13 cellular contexts compared by ENCODE assay signal in the genomic region with DNA sequence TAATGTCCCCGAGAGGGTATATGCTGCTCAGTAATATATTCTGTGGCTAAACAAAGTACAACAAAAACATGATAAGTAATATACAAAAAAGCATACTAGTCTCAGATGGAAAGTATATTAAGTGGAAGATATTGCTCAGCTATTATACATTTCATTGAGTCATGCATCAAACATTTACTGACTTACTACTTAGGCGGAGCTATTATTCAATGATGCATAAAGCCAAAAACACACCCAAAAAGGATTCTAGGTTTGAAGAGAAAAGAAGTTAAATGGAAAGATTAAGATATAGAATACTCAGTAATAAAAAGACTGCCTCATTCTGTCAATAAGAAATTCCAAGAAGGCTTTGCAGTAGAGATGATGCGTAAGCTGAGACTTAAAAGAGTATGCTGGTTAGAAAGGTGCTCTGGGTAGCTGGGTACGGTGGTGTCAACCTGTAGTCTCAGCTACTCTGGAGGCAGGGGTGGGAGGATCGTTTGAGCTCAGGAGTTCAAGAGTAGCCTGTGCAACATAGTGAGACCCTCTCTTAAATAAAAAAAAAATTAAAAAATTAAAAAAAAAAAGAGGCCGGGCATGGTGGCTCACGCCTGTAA. TPM values are rescaled to one million over a fixed set of nuclear protein-coding genes. Genes with fewer than 3 reads are reported as not detected.
DNase-seq lines count a peak whose midpoint lies in the region; ATAC-seq and TF ChIP-seq lines count a peak whose summit lies in the region.
"Had no signal": no experiment of that assay in that cellular context is flagged by ENCODE, and none has a peak within 500 bp of the region (broad histone marks: within the 10 kb centered on the region; RNA-seq: fewer than 3 reads in every experiment).

No MANE protein-coding gene starts in this region.

- TF ChIP-seq CTCF in smooth muscle cell (IDR thresholded peaks at IDR 0.05; ENCODE audit: borderline replicate concordance, insufficient read depth, poor library complexity, severe bottlenecking) (no peak), vagina (IDR thresholded peaks at IDR 0.05) (no peak)

- H2AFZ ChIP-seq in smooth muscle cell (ENCODE audit: low read depth), result no peak overlapping the region

- H3K27me3 Mint-ChIP-seq in activated CD4-positive, alpha-beta T cell treated with anti-CD3 and anti-CD28 coated beads, Interleukin-2, amount 10 ng/mL, durations not matched to agents 7 days and 5 days, result no peaks in the 10 kb centered on the region
- no peaks in the 10 kb centered on the region for H3K27me3 Mint-ChIP-seq in effector memory CD8-positive, alpha-beta T cell

- no peak overlapping the region for H3K4me3 Mint-ChIP-seq in activated CD4-positive, alpha-beta T cell treated with anti-CD3 and anti-CD28 coated beads, Interleukin-2, amount 10 ng/mL, durations not matched to agents 7 days and 5 days
- peak overlapping the region; percentile 48 to 51 for H3K4me3 Mint-ChIP-seq in effector memory CD8-positive, alpha-beta T cell
- H3K4me3 Mint-ChIP-seq: neural crest cell, WTC11 had no signal

- H3F3A ChIP-seq in smooth muscle cell (ENCODE audit: low read depth), result peaks cover 3% of the 10 kb centered on the region

- DNase-seq in activated CD4-positive, alpha-beta T cell treated with anti-CD3 and anti-CD28 coated beads, Interleukin-2, amount 10 ng/mL, durations not matched to agents 7 days and 5 days, result no peak
- DNase-seq in activated CD4-positive, alpha-beta T cell treated with anti-CD3 and anti-CD28 coated beads for 1 hour, result no peak
- DNase-seq in SJSA1 (ENCODE audit: low read depth in 1 of 2, low spot score in 2 of 2), result no peak
- DNase-seq in effector memory CD8-positive, alpha-beta T cell, result no peak
- DNase-seq in smooth muscle cell (lab: John Stamatoyannopoulos, UW; ENCODE audit: unreplicated experiment), result no peak
- DNase-seq in vagina (ENCODE audit: extremely low spot score in 2 of 2), result no peak
- DNase-seq in NAMALWA (ENCODE audit: low spot score), result no peak
- DNase-seq: NCI-H1436, NCI-H526, SHP77 treated with DMSO at 0.1 percent for 48 hours had no signal

- H3K27ac ChIP-seq in SJSA1, result peak overlapping the region; percentile 28
- H3K27ac ChIP-seq in smooth muscle cell (ENCODE audit: low read depth), result peak overlapping the region; percentile 30
- H3K27ac ChIP-seq in vagina, result no peak overlapping the region

- H3K4me1 Mint-ChIP-seq in activated CD4-positive, alpha-beta T cell treated with anti-CD3 and anti-CD28 coated beads, Interleukin-2, amount 10 ng/mL, durations not matched to agents 7 days and 5 days, result peaks cover 64% of the 10 kb centered on the region
- H3K4me1 Mint-ChIP-seq in effector memory CD8-positive, alpha-beta T cell (ENCODE audit: low read depth in 2 of 2), result peaks cover 35 to 47% of the 10 kb centered on the region in 2 donors
- H3K4me1 Mint-ChIP-seq: neural crest cell, WTC11 had no signal

- intact Hi-C loops in vagina (cut with DNase I), result no loop called here

- H3K4me3 ChIP-seq in SJSA1 (no peak overlapping the region), smooth muscle cell (no peak overlapping the region), vagina (no peak overlapping the region)

- H3K27me3 ChIP-seq in SJSA1 (replicated peaks), result no peaks in the 10 kb centered on the region
- no peaks in the 10 kb centered on the region for H3K27me3 ChIP-seq in smooth muscle cell (ENCODE audit: low read depth)
- H3K27me3 ChIP-seq in vagina, result no peaks in the 10 kb centered on the region

- H3K27ac Mint-ChIP-seq in activated CD4-positive, alpha-beta T cell treated with anti-CD3 and anti-CD28 coated beads, Interleukin-2, amount 10 ng/mL, durations not matched to agents 7 days and 5 days, result peak overlapping the region; percentile 50
- H3K27ac Mint-ChIP-seq in effector memory CD8-positive, alpha-beta T cell, result peak overlapping the region; percentile 71 to 81

- POLR2A ChIA-PET in activated CD4-positive, alpha-beta T cell treated with anti-CD3 and anti-CD28 coated beads, Interleukin-2, amount 10 ng/mL, durations not matched to agents 7 days and 5 days (lab: Charles Lee), result no interaction called here

- H3K9ac ChIP-seq in smooth muscle cell (ENCODE audit: low read depth), result no peak overlapping the region

- no peak for TF ChIP-seq POLR2A in vagina (IDR thresholded peaks at IDR 0.05)

- no peaks in the 10 kb centered on the region for H3K9me3 ChIP-seq in SJSA1 (replicated peaks)
- no peaks in the 10 kb centered on the region for H3K9me3 ChIP-seq in smooth muscle cell (replicated peaks; ENCODE audit: low read depth)
- no peaks in the 10 kb centered on the region for H3K9me3 ChIP-seq in vagina

- peaks cover 85% of the 10 kb centered on the region for H3K36me3 Mint-ChIP-seq in activated CD4-positive, alpha-beta T cell treated with anti-CD3 and anti-CD28 coated beads, Interleukin-2, amount 10 ng/mL, durations not matched to agents 7 days and 5 days (ENCODE audit: low read depth)
- H3K36me3 Mint-ChIP-seq in effector memory CD8-positive, alpha-beta T cell (ENCODE audit: insufficient read depth), result peaks cover 99% of the 10 kb centered on the region

- peaks cover 33% of the 10 kb centered on the region for H4K20me1 ChIP-seq in smooth muscle cell (ENCODE audit: low read depth)

- ATAC-seq in effector memory CD8-positive, alpha-beta T cell (replicated peaks), result no peak
- no peak for ATAC-seq in GM19467 (IDR thresholded peaks at IDR 0.05; ENCODE audit: unreplicated experiment)
- ATAC-seq: WTC11 had no signal

- WGBS in smooth muscle cell (ENCODE audit: low lambda C conversion rate), result over 99% methylated on average over 7 of the region's 7 CpGs

- H3K4me1 ChIP-seq in SJSA1 (replicated peaks), result peaks cover 15% of the 10 kb centered on the region
- H3K4me1 ChIP-seq in smooth muscle cell (ENCODE audit: low read depth), result no peaks in the 10 kb centered on the region
- H3K4me1 ChIP-seq in vagina, result no peaks in the 10 kb centered on the region

- no peaks in the 10 kb centered on the region for H3K9me3 Mint-ChIP-seq in activated CD4-positive, alpha-beta T cell treated with anti-CD3 and anti-CD28 coated beads, Interleukin-2, amount 10 ng/mL, durations not matched to agents 7 days and 5 days
- H3K9me3 Mint-ChIP-seq in effector memory CD8-positive, alpha-beta T cell, result no peaks in the 10 kb centered on the region
- H3K9me3 Mint-ChIP-seq: neural crest cell, WTC11 had no signal

- H3K79me2 ChIP-seq in smooth muscle cell (ENCODE audit: low read depth), result peaks cover 19% of the 10 kb centered on the region

- CTCF ChIA-PET in activated CD4-positive, alpha-beta T cell treated with anti-CD3 and anti-CD28 coated beads, Interleukin-2, amount 10 ng/mL, durations not matched to agents 7 days and 5 days (lab: Charles Lee), result interaction anchor here (0.5 to 3.6 kb wide), 4 partner anchors 8 to 58 kb away, joined by 3 to 11 read pairs (median 3); no protein-coding TSS in a partner anchor

- peaks cover 77% of the 10 kb centered on the region for H3K36me3 ChIP-seq in SJSA1
- H3K36me3 ChIP-seq in smooth muscle cell (ENCODE audit: low read depth), result peaks cover 29% of the 10 kb centered on the region
- H3K36me3 ChIP-seq in vagina, result peaks cover 0 to 31% of the 10 kb centered on the region in 2 donors

- no peak overlapping the region for H3K4me2 ChIP-seq in smooth muscle cell

RNA-seq across cellular contexts. Expression of a gene that starts 27.6 kb away (rescaled TPM):
- total RNA-seq in activated CD4-positive, alpha-beta T cell treated with anti-CD3 and anti-CD28 coated beads, Interleukin-2, amount 10 ng/mL, durations not matched to agents 7 days and 5 days, result 100 to 1,000 TPM; 329 to 403 TPM
- total RNA-seq in SJSA1 (2014; rRNA removed; shearing (Covaris generic)), result 41.5 and 52.3 TPM in 2 replicates
- total RNA-seq in smooth muscle cell, result 165 and 190 TPM in 2 replicates
- 26.6 and 33.5 TPM in 2 replicates for polyA plus RNA-seq in smooth muscle cell
- 24.3 TPM for total RNA-seq in vagina
